Comparison of ENCODE assay signal across 17 cellular contexts in the genomic region with DNA sequence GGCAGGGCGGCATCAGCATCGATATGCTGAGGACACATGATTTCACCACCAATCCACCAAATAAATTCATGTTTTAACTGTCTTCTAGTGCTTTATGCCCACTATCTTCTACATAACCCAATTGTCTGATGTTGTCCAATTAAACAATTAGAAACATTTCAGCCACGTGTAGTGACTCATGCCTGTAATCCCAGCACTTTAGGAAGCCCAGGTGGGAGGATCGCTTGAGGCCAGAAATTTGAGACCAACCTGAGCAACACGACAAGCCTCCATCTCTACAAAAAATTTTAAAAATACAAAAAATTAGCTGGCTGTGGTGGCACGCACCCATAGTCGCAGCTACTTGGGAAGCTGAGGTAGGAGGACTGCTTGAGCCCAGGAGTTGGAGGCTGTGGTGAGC.
"Had no signal": no experiment of that assay in that cellular context is flagged by ENCODE, and none has a peak within 500 bp of the region (broad histone marks: within the 10 kb centered on the region; RNA-seq: fewer than 3 reads in every experiment).

No MANE protein-coding gene starts in this region.

- H3K27me3 ChIP-seq: esophagus squamous epithelium, spleen, tibial nerve, uterus had no signal

- DNase-seq: activated CD4-positive, alpha-beta T cell treated with anti-CD3 and anti-CD28 coated beads, Interleukin-2, amount 50 U/mL, for 4 hours; activated effector memory CD4-positive, alpha-beta T cell treated with anti-CD3 and anti-CD28 coated beads, Interleukin-2, amount 50 U/mL, for 16 hours; activated naive CD4-positive, alpha-beta T cell treated with anti-CD3 and anti-CD28 coated beads, Interleukin-2, amount 50 U/mL, for 16 hours; activated T-cell treated with anti-CD3 and anti-CD28 coated beads, Interleukin-2, amount 50 U/mL, for 72 hours; aorta; effector CD4-positive, alpha-beta T cell; esophagus squamous epithelium; natural killer cell; posterior cingulate gyrus; retina; spleen; stimulated activated CD4-positive, alpha-beta T cell treated with anti-CD3 and anti-CD28 coated beads, Interleukin-1b, Interleukin-23, amount 100 ng/mL, for 48 hours; stimulated activated naive CD4-positive, alpha-beta T cell treated with Interleukin-2 at 50 U/mL for 16 hours; substantia nigra; T-helper 17 cell; uterus had no signal

- H3K36me3 ChIP-seq: esophagus squamous epithelium, spleen, tibial nerve, uterus had no signal

- H3K4me1 ChIP-seq: uterus had no signal

- H3K4me3 Mint-ChIP-seq: activated T-cell treated with anti-CD3 and anti-CD28 coated beads, Interleukin-2, amount 50 U/mL, for 72 hours; natural killer cell; T-helper 17 cell had no signal

- H3K9me3 Mint-ChIP-seq: activated T-cell treated with anti-CD3 and anti-CD28 coated beads, Interleukin-2, amount 50 U/mL, for 72 hours; natural killer cell had no signal

- H3K36me3 Mint-ChIP-seq: natural killer cell had no signal

- H3K27ac Mint-ChIP-seq: activated T-cell treated with anti-CD3 and anti-CD28 coated beads, Interleukin-2, amount 50 U/mL, for 72 hours; natural killer cell; T-helper 17 cell had no signal

- ATAC-seq: activated T-cell treated with anti-CD3 and anti-CD28 coated beads, Interleukin-2, amount 50 U/mL, for 72 hours; natural killer cell; T-helper 17 cell had no signal

- H3K9me3 ChIP-seq: esophagus squamous epithelium, spleen, tibial nerve, uterus had no signal

- H3K27ac ChIP-seq: esophagus squamous epithelium, spleen, uterus had no signal

- H3K4me3 ChIP-seq: esophagus squamous epithelium, spleen, tibial nerve, uterus had no signal
